2 cellular contexts compared by ENCODE assay signal in the genomic region with DNA sequence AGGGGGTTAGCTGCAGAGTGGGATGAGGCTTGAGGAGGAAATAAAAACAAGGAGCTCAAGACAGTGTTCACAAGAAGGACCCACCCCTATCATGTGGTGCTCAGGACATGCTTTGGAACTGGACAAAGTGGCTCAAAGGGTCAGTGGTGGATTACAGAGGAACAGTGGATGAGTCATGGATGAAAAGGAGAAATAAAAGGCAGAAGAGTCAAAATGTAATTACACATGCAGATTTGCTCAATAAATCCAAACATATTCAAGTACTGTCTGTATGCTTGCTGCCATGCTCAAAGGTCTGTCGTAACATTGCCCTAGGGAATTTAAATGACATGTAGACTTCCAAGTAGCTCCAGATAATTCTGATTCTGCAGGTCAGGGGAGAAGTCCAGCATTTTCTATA.
TF ChIP-seq lines count a peak whose summit lies in the region.

No MANE protein-coding gene starts in this region.

TF ChIP-seq in IMR-90, 13 proteins besides CTCF, POLR2A, EP300 and RAD21:
- TF ChIP-seq MAZ (IDR thresholded peaks at IDR 0.05; ENCODE audit: borderline replicate concordance, low read depth, low read length) (no peak), FOS (IDR thresholded peaks at IDR 0.05; ENCODE audit: low read depth, low read length) (peak; percentile 2; the same call in 1 of the 2 replicates)

TF ChIP-seq in H1, 55 proteins besides CTCF, POLR2A, EP300 and RAD21:
- no peak for TF ChIP-seq TEAD4 (IDR thresholded peaks at IDR 0.05; ENCODE audit: low read depth, low read length)
- TF ChIP-seq YY1 (IDR thresholded peaks at IDR 0.05; ENCODE audit: low read depth, low read length), result no peak
- TF ChIP-seq GTF2F1 (IDR thresholded peaks at IDR 0.05; ENCODE audit: borderline replicate concordance, low read depth, low read length), result no peak
- no peak for TF ChIP-seq SUZ12 (IDR thresholded peaks at IDR 0.05; ENCODE audit: low read length)
- TF ChIP-seq EGR1 (IDR thresholded peaks at IDR 0.05; ENCODE audit: borderline replicate concordance, low read depth, low read length), result no peak
- no peak for TF ChIP-seq EZH2 (IDR thresholded peaks at IDR 0.05; ENCODE audit: low read depth, low read length, severe bottlenecking)
- TF ChIP-seq POLR2AphosphoS5 (IDR thresholded peaks at IDR 0.05; ENCODE audit: low read depth, low read length), result no peak
- TF ChIP-seq CTBP2 (IDR thresholded peaks at IDR 0.05; ENCODE audit: borderline replicate concordance, insufficient read depth, insufficient read length, low read length), result no peak
- TF ChIP-seq TAF1 (IDR thresholded peaks at IDR 0.05; ENCODE audit: low read depth, low read length), result no peak
- TF ChIP-seq JUND (IDR thresholded peaks at IDR 0.05; ENCODE audit: low read length), result no peak
- no peak for TF ChIP-seq CREB1 (IDR thresholded peaks at IDR 0.05)
- TF ChIP-seq TCF12 (IDR thresholded peaks at IDR 0.05; ENCODE audit: low read depth, low read length), result no peak
TF ChIP-seq in H1: peak in this region for 0.
